In the genomic region with DNA sequence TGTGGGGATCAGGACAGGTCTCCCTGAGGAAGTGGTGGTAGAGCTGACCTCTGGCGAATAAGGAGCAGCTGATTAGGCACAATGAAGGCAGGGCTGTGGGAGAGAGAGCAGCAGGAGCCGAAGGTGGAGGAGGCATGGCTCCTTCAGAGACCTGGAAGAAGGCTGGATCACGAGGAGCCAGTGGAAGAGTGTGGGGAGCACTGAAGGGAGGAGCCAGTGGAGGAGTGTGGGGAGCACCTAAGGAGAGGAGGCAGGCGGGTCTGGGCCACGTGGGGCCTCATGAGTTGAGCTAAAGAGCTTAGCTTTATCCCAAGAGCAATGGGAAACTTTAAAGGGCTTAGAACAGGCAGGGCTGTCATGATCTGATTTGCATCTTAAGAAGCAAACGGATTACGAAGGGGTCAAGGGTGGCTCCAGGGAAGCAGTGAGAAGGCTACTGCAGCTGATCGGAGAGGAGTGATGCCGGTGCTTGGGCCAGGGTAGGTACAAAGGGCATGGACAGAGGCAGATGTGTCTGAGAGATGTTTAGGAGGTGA, we compare ENCODE assay signal across 1 cellular context.
TF ChIP-seq lines count a peak whose summit lies in the region.

No MANE protein-coding gene starts in this region.

TF ChIP-seq in WTC11, 78 proteins besides CTCF, POLR2A, EP300 and RAD21:
- TF ChIP-seq, protein P1, sequence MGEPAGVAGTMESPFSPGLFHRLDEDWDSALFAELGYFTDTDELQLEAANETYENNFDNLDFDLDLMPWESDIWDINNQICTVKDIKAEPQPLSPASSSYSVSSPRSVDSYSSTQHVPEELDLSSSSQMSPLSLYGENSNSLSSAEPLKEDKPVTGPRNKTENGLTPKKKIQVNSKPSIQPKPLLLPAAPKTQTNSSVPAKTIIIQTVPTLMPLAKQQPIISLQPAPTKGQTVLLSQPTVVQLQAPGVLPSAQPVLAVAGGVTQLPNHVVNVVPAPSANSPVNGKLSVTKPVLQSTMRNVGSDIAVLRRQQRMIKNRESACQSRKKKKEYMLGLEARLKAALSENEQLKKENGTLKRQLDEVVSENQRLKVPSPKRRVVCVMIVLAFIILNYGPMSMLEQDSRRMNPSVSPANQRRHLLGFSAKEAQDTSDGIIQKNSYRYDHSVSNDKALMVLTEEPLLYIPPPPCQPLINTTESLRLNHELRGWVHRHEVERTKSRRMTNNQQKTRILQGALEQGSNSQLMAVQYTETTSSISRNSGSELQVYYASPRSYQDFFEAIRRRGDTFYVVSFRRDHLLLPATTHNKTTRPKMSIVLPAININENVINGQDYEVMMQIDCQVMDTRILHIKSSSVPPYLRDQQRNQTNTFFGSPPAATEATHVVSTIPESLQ (CRISPR knock-in tag; IDR thresholded peaks at IDR 0.05) = no peak
- TF ChIP-seq ZNF263 (CRISPR knock-in tag; IDR thresholded peaks at IDR 0.05; ENCODE audit: low read depth) = peak; percentile 95
